Comparison of ENCODE assay signal across 8 cellular contexts in genomic region chr1:85201340-85202091, GRCh38. TPM values are rescaled to one million over a fixed set of nuclear protein-coding genes. Genes with fewer than 3 reads are reported as not detected.
DNase-seq lines count a peak whose midpoint lies in the region; ATAC-seq, FAIRE-seq and TF ChIP-seq lines count a peak whose summit lies in the region.

No MANE protein-coding gene starts in this region.

- CTCF ChIA-PET in K562 (lab: Yijun Ruan, JAX; ENCODE audit: low intra/inter-chr PET ratio), result no interaction called here

- POLR2A ChIA-PET in K562 (lab: Yijun Ruan, JAX), result interaction anchor here (0.6 to 1.8 kb wide), 4 partner anchors 10 to 124 kb away, joined by 3 to 9 read pairs (median 4); no protein-coding TSS in a partner anchor

- intact Hi-C loops in K562 (cut with micrococcal nuclease), result loop anchor here (1.0 to 5.0 kb wide), 3 partner anchors 24 to 56 kb away; partner anchors contain the start of gene C1orf52

- WGBS in K562 (ENCODE audit: insufficient coverage, low coverage, missing lambda C conversion rate), result under 1% methylated on average over 41 of the region's 81 CpGs

- TF ChIP-seq POLR2A in K562 (conservative IDR thresholded peaks at IDR 0.05), result 0 out of 2 replicates have a peak, but pooled peaks have one; percentile 60

- H4K20me1 ChIP-seq in K562 (replicated peaks; ENCODE audit: control insufficient read depth, insufficient read depth, low read length), result no peaks in the 10 kb centered on the region

- FAIRE-seq in D721Med (lab: Jason Lieb, UNC), result no peak
- no peak for FAIRE-seq in K562 (lab: Jason Lieb, UNC)

- H3K4me3 ChIP-seq in HUES48 (ENCODE audit: low read depth, low read length), result peak overlapping the region; percentile 96
- peak overlapping the region; percentile 68 for H3K4me3 ChIP-seq in K562
- peak overlapping the region; percentile 59 for H3K4me3 ChIP-seq in iPS-15b (ENCODE audit: low read depth, low read length)
- H3K4me3 ChIP-seq in skeletal muscle tissue (ENCODE audit: low read length in 3 of 3), result peak overlapping the region; percentile 84 to 87 (median 87)

- ATAC-seq in GM21515 (IDR thresholded peaks at IDR 0.05; ENCODE audit: unreplicated experiment) (peak; percentile 54), K562 (peak; percentile 76)

- H3K9ac ChIP-seq in HUES48 (ENCODE audit: low read depth, low read length) (peak overlapping the region; percentile 79), K562 (ENCODE audit: insufficient read depth in 1 of 2, low read depth in 2 of 2, low read length in 2 of 2) (peak overlapping the region; percentile 78 to 92), iPS-15b (ENCODE audit: low read depth, low read length) (peak overlapping the region; percentile 51), skeletal muscle tissue (ENCODE audit: low read depth in 1 of 3, low read length in 3 of 3) (peak overlapping the region; percentile 84 to 87 (median 87))

- H3K9me3 ChIP-seq in HUES48 (ENCODE audit: control insufficient read depth, insufficient read depth, low read length), result no peaks in the 10 kb centered on the region
- no peaks in the 10 kb centered on the region for H3K9me3 ChIP-seq in K562 (replicated peaks; ENCODE audit: control insufficient read depth, insufficient read depth, low read depth, low read length)
- no peaks in the 10 kb centered on the region for H3K9me3 ChIP-seq in iPS-15b (ENCODE audit: control insufficient read depth, insufficient read depth, low read length)
- no peaks in the 10 kb centered on the region for H3K9me3 ChIP-seq in skeletal muscle tissue (ENCODE audit: control insufficient read depth in 3 of 3, low read length in 3 of 3)

- no peak for TF ChIP-seq CTCF in D721Med (IDR thresholded peaks at IDR 0.05; ENCODE audit: insufficient read depth, missing control alignments)
- TF ChIP-seq CTCF in K562 (IDR thresholded peaks at IDR 0.05 in 2 of 3, conservative IDR thresholded peaks at IDR 0.05 in 1 of 3; ENCODE audit: insufficient read depth in 2 of 3, low read depth in 1 of 3, low read length in 3 of 3), result no peak; a peak in 1 of 6 replicates

- H3K27me3 ChIP-seq in HUES48 (ENCODE audit: control insufficient read depth, insufficient read depth, low read length), result no peaks in the 10 kb centered on the region
- no peaks in the 10 kb centered on the region for H3K27me3 ChIP-seq in K562 (ENCODE audit: control insufficient read depth in 2 of 2, insufficient read depth in 2 of 2, low read length in 2 of 2)
- H3K27me3 ChIP-seq in iPS-15b (ENCODE audit: control insufficient read depth, insufficient read depth, low read length), result peaks cover 4% of the 10 kb centered on the region
- peaks cover 0 to 9% (median 0%) of the 10 kb centered on the region in 3 donors for H3K27me3 ChIP-seq in skeletal muscle tissue (ENCODE audit: control insufficient read depth in 3 of 3, insufficient read depth in 3 of 3, low read length in 3 of 3)

- BruUV-seq in K562 (replicated peaks; lab: Mats Ljungman, UMichigan), result no TSS peak

- peak overlapping the region; percentile 93 for H2AFZ ChIP-seq in K562 (ENCODE audit: low read depth, low read length)

- H3K9me1 ChIP-seq in K562 (ENCODE audit: control insufficient read depth, insufficient read depth, low read length), result no peaks in the 10 kb centered on the region

- DNase-seq in D721Med (ENCODE audit: insufficient read length, low spot score), result peak; percentile 33
- DNase-seq in T-helper 9 cell, result peak; percentile 64
- peak; percentile 74 to 77 (median 76) for DNase-seq in K562 (ENCODE audit: extremely low read depth in 1 of 4, low spot score in 3 of 4)
- DNase-seq in UCSD-AML1 (lab: John Stamatoyannopoulos, UW; ENCODE audit: unreplicated experiment), result no peak

- H3K27ac ChIP-seq in HUES48 (ENCODE audit: low read depth, low read length), result peak overlapping the region; percentile 98
- H3K27ac ChIP-seq in K562 (ENCODE audit: extremely low read depth, low read depth, low read length), result peak overlapping the region; percentile 90
- H3K27ac ChIP-seq in skeletal muscle tissue (ENCODE audit: low read depth, low read length), result peak overlapping the region; percentile 89

- TF ChIP-seq EP300 in K562 (IDR thresholded peaks at IDR 0.05; ENCODE audit: low read length), result no peak

- no peaks in the 10 kb centered on the region for H3K36me3 ChIP-seq in HUES48 (ENCODE audit: control insufficient read depth, insufficient read depth, low read length)
- H3K36me3 ChIP-seq in K562 (ENCODE audit: control insufficient read depth, insufficient read depth, low read length), result no peaks in the 10 kb centered on the region
- H3K36me3 ChIP-seq in iPS-15b (ENCODE audit: control insufficient read depth, insufficient read depth, low read length), result no peaks in the 10 kb centered on the region
- H3K36me3 ChIP-seq in skeletal muscle tissue (ENCODE audit: control insufficient read depth in 3 of 3, insufficient read depth in 3 of 3, low read length in 3 of 3), result no peaks in the 10 kb centered on the region

- H3K4me1 ChIP-seq in HUES48 (ENCODE audit: control insufficient read depth, insufficient read depth, low read length) (peaks cover 28% of the 10 kb centered on the region), K562 (replicated peaks in 1 of 2; ENCODE audit: control insufficient read depth in 2 of 2, insufficient read depth in 2 of 2, low read length in 2 of 2) (peaks cover 0 to 17% of the 10 kb centered on the region in 2 experiments; a peak in 4 of 5 replicates), iPS-15b (ENCODE audit: control insufficient read depth, insufficient read depth, low read length) (peaks cover 3% of the 10 kb centered on the region), skeletal muscle tissue (ENCODE audit: control insufficient read depth in 3 of 3, insufficient read depth in 3 of 3, low read length in 3 of 3) (peaks cover 4 to 11% (median 5%) of the 10 kb centered on the region in 3 donors)

- no peak for TF ChIP-seq RAD21 in K562 (CRISPR knock-in tag; conservative IDR thresholded peaks at IDR 0.05 in 1 of 2, IDR thresholded peaks at IDR 0.05 in 1 of 2)

- peaks cover 39% of the 10 kb centered on the region for H3K79me2 ChIP-seq in K562 (ENCODE audit: control insufficient read depth, insufficient read depth, low read length)

- H3K4me2 ChIP-seq in K562 (ENCODE audit: insufficient read depth, low read length), result peak overlapping the region; percentile 81

- in situ Hi-C loops in K562 (cut with MboI), result no loop called here

TF ChIP-seq in K562, 482 proteins besides CTCF, POLR2A, EP300 and RAD21 (continues in another document):
- TF ChIP-seq ATF1 (CRISPR knock-in tag; IDR thresholded peaks at IDR 0.05), result no peak
- peak; percentile 82 for TF ChIP-seq ATF1 (tag; IDR thresholded peaks at IDR 0.05)
- no peak for TF ChIP-seq CAMTA2 (CRISPR knock-in tag; conservative IDR thresholded peaks at IDR 0.05)

RNA-seq across cellular contexts. Expression of gene SYDE2, which starts 0.7 kb away (rescaled TPM):
- 9.4 and 28.8 TPM in 2 replicates for total RNA-seq in K562 (2011; cell fraction: chromatin; rRNA removed; ENCODE audit: low replicate concordance)
- 6.0 and 9.7 TPM in 2 replicates for total RNA-seq in K562 (2011; cell fraction: nucleolus; rRNA removed)
- 10.6 and 11.6 TPM in 2 replicates for total RNA-seq in K562 (2011; cell fraction: nucleoplasm; rRNA removed)
- 4.5 and 5.8 TPM in 2 replicates for total RNA-seq in K562 (2014; rRNA removed)
- total RNA-seq in K562 (2014; rRNA removed; fragmentation: Illumina TruSeq; extraction: Trizol), result 8.6 and 8.7 TPM in 2 replicates
- 7.8 and 8.3 TPM in 2 replicates for total RNA-seq in K562 (2015; rRNA removed; fragmentation: Illumina TruSeq; extraction: Trizol)
- total RNA-seq in K562 (2021), result 6.0 and 6.4 TPM in 2 replicates
- polyA plus RNA-seq in K562 (2011; rRNA removed), result 4.9 and 5.5 TPM in 2 replicates
- polyA plus RNA-seq in K562 (2011; cell fraction: cytosol; rRNA removed), result 1.4 and 2.3 TPM in 2 replicates
- 3.5 and 4.2 TPM in 2 replicates for polyA plus RNA-seq in K562 (2011; cell fraction: nucleus; rRNA removed)
- 2.0 and 2.1 TPM in 2 replicates for polyA plus RNA-seq in K562 (2012)
- polyA plus RNA-seq in K562 (2014; fragmentation: Illumina TruSeq; extraction: Trizol), result 3.3 and 3.9 TPM in 2 replicates
- polyA plus RNA-seq in K562 (2014; fragmentation: Nextera tagmentation; extraction: Ambion mirVana), result under 1 TPM; 0.39 to 0.77 TPM
- 2.3 and 2.6 TPM in 2 replicates for polyA plus RNA-seq in K562 (2014; rRNA removed)
- 22.0 and 27.4 TPM in 2 replicates for polyA minus RNA-seq in K562 (2011; rRNA and poly(A)+ RNA removed)
- 7.5 and 8.6 TPM in 2 replicates for polyA minus RNA-seq in K562 (2011; cell fraction: cytosol; rRNA and poly(A)+ RNA removed)
- polyA minus RNA-seq in K562 (2011; cell fraction: nucleus; rRNA and poly(A)+ RNA removed), result 10.0 and 19.5 TPM in 2 replicates
- 5.2 TPM for total RNA-seq in skeletal muscle tissue

RNA-seq across cellular contexts. Expression of gene C1orf52, which starts 57.9 kb away (rescaled TPM):
- total RNA-seq in K562 (2011; cell fraction: chromatin; rRNA removed; ENCODE audit: low replicate concordance), result 24.3 and 26.2 TPM in 2 replicates
- 10.3 and 16.3 TPM in 2 replicates for total RNA-seq in K562 (2011; cell fraction: nucleolus; rRNA removed)
- total RNA-seq in K562 (2011; cell fraction: nucleoplasm; rRNA removed), result 15.6 and 17.2 TPM in 2 replicates
- 36.1 and 58.6 TPM in 2 replicates for total RNA-seq in K562 (2014; rRNA removed)
- 30.1 and 31.6 TPM in 2 replicates for total RNA-seq in K562 (2014; rRNA removed; fragmentation: Illumina TruSeq; extraction: Trizol)
- total RNA-seq in K562 (2015; rRNA removed; fragmentation: Illumina TruSeq; extraction: Trizol), result 33.2 and 34.7 TPM in 2 replicates
- total RNA-seq in K562 (2021), result 33.0 and 34.8 TPM in 2 replicates
- polyA plus RNA-seq in K562 (2011; rRNA removed), result 36.0 and 38.5 TPM in 2 replicates
- polyA plus RNA-seq in K562 (2011; cell fraction: cytosol; rRNA removed), result 22.8 and 39.6 TPM in 2 replicates
- 40.2 and 52.5 TPM in 2 replicates for polyA plus RNA-seq in K562 (2011; cell fraction: nucleus; rRNA removed)
- polyA plus RNA-seq in K562 (2012), result 32.5 and 34.3 TPM in 2 replicates
- polyA plus RNA-seq in K562 (2014; fragmentation: Illumina TruSeq; extraction: Trizol), result 24.7 and 38.7 TPM in 2 replicates
- polyA plus RNA-seq in K562 (2014; fragmentation: Nextera tagmentation; extraction: Ambion mirVana), result 10 to 100 TPM; 17.0 to 22.5 TPM
- polyA plus RNA-seq in K562 (2014; rRNA removed), result 33.5 and 41.7 TPM in 2 replicates
- polyA minus RNA-seq in K562 (2011; rRNA and poly(A)+ RNA removed), result 12.1 and 14.3 TPM in 2 replicates
- polyA minus RNA-seq in K562 (2011; cell fraction: cytosol; rRNA and poly(A)+ RNA removed), result 19.7 and 21.9 TPM in 2 replicates
- 13.2 and 14.4 TPM in 2 replicates for polyA minus RNA-seq in K562 (2011; cell fraction: nucleus; rRNA and poly(A)+ RNA removed)
- total RNA-seq in skeletal muscle tissue, result 6.3 TPM
